8 cellular contexts compared by ENCODE assay signal in the genomic region with DNA sequence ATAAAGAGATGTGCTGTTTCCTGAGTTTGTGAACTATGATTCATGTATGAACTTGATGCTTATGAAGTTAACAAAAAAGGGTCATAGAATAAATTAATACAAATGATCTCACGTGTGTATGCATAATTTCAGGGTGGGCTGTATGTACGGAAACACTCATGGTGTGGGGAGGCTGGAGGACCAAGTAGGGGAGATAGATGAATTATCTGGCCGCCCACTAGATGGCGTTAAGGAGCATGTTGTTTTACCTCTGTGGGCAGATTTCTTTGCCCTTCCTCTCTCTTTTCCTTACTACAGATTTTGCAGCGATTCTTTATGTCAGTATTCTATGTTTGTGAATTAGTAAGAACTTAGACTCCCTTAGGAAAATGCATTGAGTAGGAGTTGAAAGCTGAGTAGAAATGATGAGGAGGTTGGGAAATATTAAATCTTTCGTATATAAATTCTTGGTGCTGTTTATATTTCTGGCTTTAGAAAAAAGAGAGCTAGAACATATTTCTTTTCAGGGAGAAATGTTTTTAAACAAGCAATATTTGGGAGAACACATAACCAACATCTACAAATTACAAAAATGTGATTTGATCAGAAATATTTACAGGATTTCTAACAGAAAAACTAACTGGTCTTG. TPM values are rescaled to one million over a fixed set of nuclear protein-coding genes. Genes with fewer than 3 reads are reported as not detected.
A peak's percentile ranks its signal among the peaks of the same experiment; 100 is the strongest.
DNase-seq lines count a peak whose midpoint lies in the region; ATAC-seq and TF ChIP-seq lines count a peak whose summit lies in the region.

No MANE protein-coding gene starts in this region.

- H3K27me3 Mint-ChIP-seq in chondrocyte (ENCODE audit: low read depth) (no peaks in the 10 kb centered on the region), memory B cell (peaks cover 10% of the 10 kb centered on the region)

- ATAC-seq in memory B cell (ENCODE audit: low read depth), result peak; percentile 50

- H3K36me3 ChIP-seq in HEK293 (ENCODE audit: control insufficient read depth in 2 of 2, insufficient read depth in 1 of 2, low read length in 2 of 2), result no peaks in the 10 kb centered on the region

- CTCF ChIA-PET in HEK293 (lab: Yijun Ruan, JAX), result interaction anchor here (0.6 to 1.4 kb wide), 16 partner anchors 10 to 1419 kb away, joined by 3 to 8 read pairs (median 4); no protein-coding TSS in a partner anchor

- POLR2A ChIA-PET in HEK293 (lab: Yijun Ruan, JAX), result no interaction called here

- no peak overlapping the region for H3K27ac Mint-ChIP-seq in chondrocyte (ENCODE audit: unreplicated experiment)
- H3K27ac Mint-ChIP-seq in memory B cell, result no peak overlapping the region

- no peaks in the 10 kb centered on the region for H3K36me3 Mint-ChIP-seq in chondrocyte (ENCODE audit: low read depth)
- H3K36me3 Mint-ChIP-seq in memory B cell, result peaks cover 1% of the 10 kb centered on the region

- no peak for TF ChIP-seq CTCF in HEK293 (tag by site-specific recombination; IDR thresholded peaks at IDR 0.05)
- TF ChIP-seq CTCF in VCaP (conservative IDR thresholded peaks at IDR 0.05), result peak; percentile 89
- TF ChIP-seq CTCF in chondrocyte (IDR thresholded peaks at IDR 0.05), result peak; percentile 92

- peaks cover 5% of the 10 kb centered on the region for H3K4me1 Mint-ChIP-seq in chondrocyte (ENCODE audit: low read depth)
- H3K4me1 Mint-ChIP-seq in memory B cell, result peaks cover 3% of the 10 kb centered on the region

- no peak overlapping the region for H3K27ac ChIP-seq in HEK293 (ENCODE audit: extremely low read depth, low read depth, low read length)
- peak overlapping the region; percentile 54 for H3K27ac ChIP-seq in VCaP

- H3K9me3 Mint-ChIP-seq in chondrocyte (ENCODE audit: low read depth) (peaks cover 1% of the 10 kb centered on the region), memory B cell (peaks cover 3% of the 10 kb centered on the region)

- no peaks in the 10 kb centered on the region for H3K9me3 ChIP-seq in HEK293 (ENCODE audit: control insufficient read depth, insufficient read depth, low read depth, low read length)

- DNase-seq in NCI-H446 (lab: John Stamatoyannopoulos, UW) (peak; percentile 30 to 69), NCI-H446 treated with DMSO at 0.1 percent for 48 hours (lab: John Stamatoyannopoulos, UW) (no peak), NCI-H1694 treated with DMSO at 0.1 percent for 48 hours (lab: John Stamatoyannopoulos, UW) (peak; percentile 66), chondrocyte (ENCODE audit: low spot score) (no peak), memory B cell (ENCODE audit: low spot score in 2 of 2) (peak; percentile 35 to 40)
- DNase-seq in stimulated activated naive CD4-positive, alpha-beta T cell treated with Interleukin-2 at 50 U/mL for 16 hours (lab: John Stamatoyannopoulos, UW), result peak; percentile 18

- no peaks in the 10 kb centered on the region for H3K4me1 ChIP-seq in HEK293 (ENCODE audit: control insufficient read depth, insufficient read depth, low read length)

- H3K4me3 ChIP-seq in HEK293 (ENCODE audit: low read depth, low read length), result no peak overlapping the region

- H3K4me3 Mint-ChIP-seq in chondrocyte (ENCODE audit: unreplicated experiment) (no peak overlapping the region), memory B cell (no peak overlapping the region)

TF ChIP-seq in HEK293, 187 proteins besides CTCF, POLR2A, EP300 and RAD21:
- TF ChIP-seq ZNF416 (tag by site-specific recombination; IDR thresholded peaks at IDR 0.05) (no peak), IKZF3 (tag by site-specific recombination; IDR thresholded peaks at IDR 0.05) (no peak), ZNF654 (tag by site-specific recombination; IDR thresholded peaks at IDR 0.05; ENCODE audit: low read depth) (peak; percentile 47), ZNF843 (tag by site-specific recombination; IDR thresholded peaks at IDR 0.05) (no peak), KLF9 (tag by site-specific recombination; IDR thresholded peaks at IDR 0.05; ENCODE audit: low read depth) (no peak), GLI2 (tag by site-specific recombination; IDR thresholded peaks at IDR 0.05; ENCODE audit: borderline replicate concordance, low read depth) (no peak), HOXD13 (CRISPR knock-in tag; IDR thresholded peaks at IDR 0.05; ENCODE audit: borderline replicate concordance) (no peak)
- TF ChIP-seq, protein P1, sequence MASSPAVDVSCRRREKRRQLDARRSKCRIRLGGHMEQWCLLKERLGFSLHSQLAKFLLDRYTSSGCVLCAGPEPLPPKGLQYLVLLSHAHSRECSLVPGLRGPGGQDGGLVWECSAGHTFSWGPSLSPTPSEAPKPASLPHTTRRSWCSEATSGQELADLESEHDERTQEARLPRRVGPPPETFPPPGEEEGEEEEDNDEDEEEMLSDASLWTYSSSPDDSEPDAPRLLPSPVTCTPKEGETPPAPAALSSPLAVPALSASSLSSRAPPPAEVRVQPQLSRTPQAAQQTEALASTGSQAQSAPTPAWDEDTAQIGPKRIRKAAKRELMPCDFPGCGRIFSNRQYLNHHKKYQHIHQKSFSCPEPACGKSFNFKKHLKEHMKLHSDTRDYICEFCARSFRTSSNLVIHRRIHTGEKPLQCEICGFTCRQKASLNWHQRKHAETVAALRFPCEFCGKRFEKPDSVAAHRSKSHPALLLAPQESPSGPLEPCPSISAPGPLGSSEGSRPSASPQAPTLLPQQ (tag by site-specific recombination; IDR thresholded peaks at IDR 0.05), result no peak

RNA-seq across cellular contexts. Expression of a gene that starts 47.4 kb away (rescaled TPM):
- 11.5 to 16.0 TPM (median 12.6 TPM) in 3 replicates for total RNA-seq in chondrocyte

Comparison
In these comparisons a context has a peak if more than half of its experiments do, and no peak if none do; other contexts are left out.
1. DNase-seq: peak in NCI-H446 (2 of 2), NCI-H1694 treated with DMSO at 0.1 percent for 48 hours (single experiment), memory B cell (2 of 2) and stimulated activated naive CD4-positive, alpha-beta T cell treated with Interleukin-2 at 50 U/mL for 16 hours (single experiment); none in NCI-H446 treated with DMSO at 0.1 percent for 48 hours (single experiment) and chondrocyte (single experiment).